17 cellular contexts compared by ENCODE assay signal in genomic region chr1:102897537-102897936, GRCh38.
DNase-seq lines count a peak whose midpoint lies in the region; ATAC-seq and TF ChIP-seq lines count a peak whose summit lies in the region.
"Had no signal": no experiment of that assay in that cellular context is flagged by ENCODE, and none has a peak within 500 bp of the region (broad histone marks: within the 10 kb centered on the region; RNA-seq: fewer than 3 reads in every experiment).

No MANE protein-coding gene starts in this region.

- no peak overlapping the region for H3K27ac Mint-ChIP-seq in naive thymus-derived CD4-positive, alpha-beta T cell
- no peak overlapping the region for H3K27ac Mint-ChIP-seq in activated naive CD4-positive, alpha-beta T cell treated with anti-CD3 and anti-CD28 coated beads for 36 hours
- H3K27ac Mint-ChIP-seq: activated T-helper 2 cell treated with anti-CD3 and anti-CD28 coated beads, Interferon-gamma antibody, Interleukin-2, Interleukin-4, amounts not matched to agents 10 μg/mL and 5 μg/mL and 100 μg/mL, durations not matched to agents 14 hours and 24 hours and 36 hours; CD8-positive, alpha-beta T cell; naive B cell; T-helper 2 cell treated with Interferon-gamma antibody and Interleukin-4, amounts not matched to agents 5 μg/mL and 100 μg/mL, for 36 hours had no signal

- H3K4me1 Mint-ChIP-seq in naive thymus-derived CD4-positive, alpha-beta T cell = no peaks in the 10 kb centered on the region
- H3K4me1 Mint-ChIP-seq in activated naive CD4-positive, alpha-beta T cell treated with anti-CD3 and anti-CD28 coated beads for 36 hours (ENCODE audit: low read depth) = no peaks in the 10 kb centered on the region
- H3K4me1 Mint-ChIP-seq: central memory CD8-positive, alpha-beta T cell; naive B cell had no signal

- intact Hi-C loops in naive thymus-derived CD4-positive, alpha-beta T cell (cut with micrococcal nuclease) = no loop called here
- intact Hi-C loops in activated naive CD4-positive, alpha-beta T cell treated with anti-CD3 and anti-CD28 coated beads for 36 hours (cut with micrococcal nuclease) = no loop called here

- H3K79me2 ChIP-seq in fibroblast of lung (ENCODE audit: control insufficient read depth, insufficient read depth, low read length) = no peaks in the 10 kb centered on the region

- H3K4me1 ChIP-seq in RWPE2 (ENCODE audit: insufficient read depth, poor library complexity, severe bottlenecking) = peaks cover 14% of the 10 kb centered on the region
- no peaks in the 10 kb centered on the region for H3K4me1 ChIP-seq in fibroblast of lung (ENCODE audit: control insufficient read depth, extremely low read depth, insufficient read depth, low read length)
- H3K4me1 ChIP-seq in naive thymus-derived CD4-positive, alpha-beta T cell (ENCODE audit: control insufficient read depth in 2 of 2, insufficient read depth in 2 of 2, low read length in 2 of 2) = no peaks in the 10 kb centered on the region
- H3K4me1 ChIP-seq: right lobe of liver, testis had no signal

- ATAC-seq in RWPE2 (ENCODE audit: low read depth) = peak; percentile 94
- no peak for ATAC-seq in naive thymus-derived CD4-positive, alpha-beta T cell
- ATAC-seq: CD8-positive, alpha-beta T cell; right lobe of liver had no signal

- H3K9me3 ChIP-seq in RWPE2 (ENCODE audit: severe bottlenecking) (no peaks in the 10 kb centered on the region), fibroblast of lung (ENCODE audit: control insufficient read depth, insufficient read depth, low read depth, low read length) (no peaks in the 10 kb centered on the region)
- no peaks in the 10 kb centered on the region for H3K9me3 ChIP-seq in naive thymus-derived CD4-positive, alpha-beta T cell (ENCODE audit: control insufficient read depth in 2 of 3, low read length in 3 of 3)
- H3K9me3 ChIP-seq: esophagus muscularis mucosa, right lobe of liver, testis had no signal

- no peak overlapping the region for H3K4me3 ChIP-seq in RWPE2 (ENCODE audit: severe bottlenecking)
- H3K4me3 ChIP-seq in fibroblast of lung (replicated peaks in 1 of 4; ENCODE audit: control extremely low read depth in 1 of 4, insufficient read depth in 1 of 4, low read depth in 3 of 4, low read length in 4 of 4) = no peak overlapping the region
- no peak overlapping the region for H3K4me3 ChIP-seq in naive thymus-derived CD4-positive, alpha-beta T cell (ENCODE audit: low read length)
- H3K4me3 ChIP-seq: esophagus muscularis mucosa, right lobe of liver, testis had no signal

- H3K36me3 Mint-ChIP-seq in naive thymus-derived CD4-positive, alpha-beta T cell = no peaks in the 10 kb centered on the region
- H3K36me3 Mint-ChIP-seq in activated naive CD4-positive, alpha-beta T cell treated with anti-CD3 and anti-CD28 coated beads for 36 hours (ENCODE audit: low read depth) = no peaks in the 10 kb centered on the region
- H3K36me3 Mint-ChIP-seq: CD8-positive, alpha-beta T cell; naive B cell had no signal

- no peaks in the 10 kb centered on the region for H3K9me3 Mint-ChIP-seq in naive thymus-derived CD4-positive, alpha-beta T cell
- no peaks in the 10 kb centered on the region for H3K9me3 Mint-ChIP-seq in activated naive CD4-positive, alpha-beta T cell treated with anti-CD3 and anti-CD28 coated beads for 36 hours
- H3K9me3 Mint-ChIP-seq: activated T-helper 2 cell treated with anti-CD3 and anti-CD28 coated beads, Interferon-gamma antibody, Interleukin-2, Interleukin-4, amounts not matched to agents 10 μg/mL and 5 μg/mL and 100 μg/mL, durations not matched to agents 14 hours and 24 hours and 36 hours; CD8-positive, alpha-beta T cell; T-helper 2 cell treated with Interferon-gamma antibody and Interleukin-4, amounts not matched to agents 5 μg/mL and 100 μg/mL, for 36 hours had no signal

- H3K27me3 ChIP-seq in RWPE2 (ENCODE audit: insufficient read depth, poor library complexity, severe bottlenecking) (no peaks in the 10 kb centered on the region), fibroblast of lung (ENCODE audit: control insufficient read depth, insufficient read depth, low read length) (no peaks in the 10 kb centered on the region)
- H3K27me3 ChIP-seq in naive thymus-derived CD4-positive, alpha-beta T cell (ENCODE audit: control insufficient read depth in 2 of 2, insufficient read depth in 2 of 2, low read length in 2 of 2) = no peaks in the 10 kb centered on the region
- H3K27me3 ChIP-seq: esophagus muscularis mucosa, right lobe of liver, testis had no signal

- H3K4me2 ChIP-seq in fibroblast of lung (ENCODE audit: extremely low read depth, insufficient read depth, low read length) = no peak overlapping the region

- no peak overlapping the region for H2AFZ ChIP-seq in fibroblast of lung (ENCODE audit: low read length)

- H3K27me3 Mint-ChIP-seq in naive thymus-derived CD4-positive, alpha-beta T cell = no peaks in the 10 kb centered on the region
- H3K27me3 Mint-ChIP-seq in activated naive CD4-positive, alpha-beta T cell treated with anti-CD3 and anti-CD28 coated beads for 36 hours (ENCODE audit: low read depth) = no peaks in the 10 kb centered on the region
- H3K27me3 Mint-ChIP-seq: central memory CD8-positive, alpha-beta T cell; naive B cell had no signal

- POLR2A ChIA-PET in naive thymus-derived CD4-positive, alpha-beta T cell (lab: Charles Lee) = no interaction called here

- DNase-seq in GM04504 (ENCODE audit: low read depth) (peak; percentile 59), RWPE2 (ENCODE audit: low spot score) (no peak), fibroblast of lung (ENCODE audit: low read depth in 2 of 2) (peak; percentile 61 to 87), renal cortical epithelial cell (ENCODE audit: low read depth) (peak; percentile 40), DMS53 (lab: John Stamatoyannopoulos, UW) (no peak)
- DNase-seq in naive thymus-derived CD4-positive, alpha-beta T cell = no peak
- DNase-seq in activated CD4-positive, alpha-beta T cell treated with anti-CD3 and anti-CD28 coated beads, Interleukin-2, amount 50 U/mL, for 1 hour = no peak
- no peak for DNase-seq in activated naive CD4-positive, alpha-beta T cell treated with anti-CD3 and anti-CD28 coated beads for 36 hours
- DNase-seq: activated CD4-positive, alpha-beta T cell treated with anti-CD3 and anti-CD28 coated beads, Interleukin-2, amount 50 U/mL, for 48 hours; CD8-positive, alpha-beta T cell; naive B cell; right lobe of liver; testis had no signal

- no peak overlapping the region for H3K4me3 Mint-ChIP-seq in naive thymus-derived CD4-positive, alpha-beta T cell
- no peak overlapping the region for H3K4me3 Mint-ChIP-seq in activated naive CD4-positive, alpha-beta T cell treated with anti-CD3 and anti-CD28 coated beads for 36 hours
- H3K4me3 Mint-ChIP-seq: CD8-positive, alpha-beta T cell; central memory CD8-positive, alpha-beta T cell; naive B cell; T-helper 2 cell treated with Interferon-gamma antibody and Interleukin-4, amounts not matched to agents 5 μg/mL and 100 μg/mL, for 36 hours had no signal

- no peak for TF ChIP-seq CTCF in RWPE2 (IDR thresholded peaks at IDR 0.05; ENCODE audit: poor library complexity, severe bottlenecking)
- no peak for TF ChIP-seq CTCF in fibroblast of lung (conservative IDR thresholded peaks at IDR 0.05 in 1 of 2, IDR thresholded peaks at IDR 0.05 in 1 of 2; ENCODE audit: low read depth in 1 of 2, low read length in 2 of 2)

- CTCF ChIA-PET in naive thymus-derived CD4-positive, alpha-beta T cell (lab: Charles Lee) = no interaction called here
- CTCF ChIA-PET in activated naive CD4-positive, alpha-beta T cell treated with anti-CD3 and anti-CD28 coated beads for 36 hours (lab: Charles Lee) = no interaction called here

- H4K20me1 ChIP-seq in fibroblast of lung (ENCODE audit: control insufficient read depth, extremely low read depth, insufficient read depth, low read length) = no peaks in the 10 kb centered on the region

- H3K9ac ChIP-seq in fibroblast of lung (ENCODE audit: insufficient read depth, low read length) = no peak overlapping the region

- H3K27ac ChIP-seq in RWPE2 (ENCODE audit: poor library complexity, severe bottlenecking) (peak overlapping the region; percentile 21), fibroblast of lung (ENCODE audit: insufficient read depth, low read length) (no peak overlapping the region)
- H3K27ac ChIP-seq in naive thymus-derived CD4-positive, alpha-beta T cell (ENCODE audit: low read depth, low read length) = no peak overlapping the region
- H3K27ac ChIP-seq: esophagus muscularis mucosa, right lobe of liver, testis had no signal

- no peaks in the 10 kb centered on the region for H3K36me3 ChIP-seq in RWPE2 (ENCODE audit: low read depth)
- no peaks in the 10 kb centered on the region for H3K36me3 ChIP-seq in fibroblast of lung (ENCODE audit: control insufficient read depth, insufficient read depth, low read length)
- H3K36me3 ChIP-seq in naive thymus-derived CD4-positive, alpha-beta T cell (ENCODE audit: control insufficient read depth in 2 of 3, insufficient read depth in 3 of 3, low read length in 3 of 3) = no peaks in the 10 kb centered on the region
- H3K36me3 ChIP-seq: esophagus muscularis mucosa, right lobe of liver had no signal

Comparison
In these comparisons a context has a peak if more than half of its experiments do, and no peak if none do; other contexts are left out.
1. DNase-seq: peak in GM04504 (single experiment), fibroblast of lung (2 of 2) and renal cortical epithelial cell (single experiment); none in RWPE2 (single experiment), DMS53 (single experiment), naive thymus-derived CD4-positive, alpha-beta T cell (0 of 9), activated CD4-positive, alpha-beta T cell treated with anti-CD3 and anti-CD28 coated beads, Interleukin-2, amount 50 U/mL, for 1 hour (single experiment) and activated naive CD4-positive, alpha-beta T cell treated with anti-CD3 and anti-CD28 coated beads for 36 hours (single experiment).